Comparison of ENCODE assay signal across 1 cellular context in genomic region chr17:72666519-72666874, GRCh38.
TF ChIP-seq lines count a peak whose summit lies in the region.

No MANE protein-coding gene starts in this region.

TF ChIP-seq in HepG2, 621 proteins besides CTCF, POLR2A, EP300 and RAD21 (continued from another document and continues in another):
- TF ChIP-seq, protein P1, sequence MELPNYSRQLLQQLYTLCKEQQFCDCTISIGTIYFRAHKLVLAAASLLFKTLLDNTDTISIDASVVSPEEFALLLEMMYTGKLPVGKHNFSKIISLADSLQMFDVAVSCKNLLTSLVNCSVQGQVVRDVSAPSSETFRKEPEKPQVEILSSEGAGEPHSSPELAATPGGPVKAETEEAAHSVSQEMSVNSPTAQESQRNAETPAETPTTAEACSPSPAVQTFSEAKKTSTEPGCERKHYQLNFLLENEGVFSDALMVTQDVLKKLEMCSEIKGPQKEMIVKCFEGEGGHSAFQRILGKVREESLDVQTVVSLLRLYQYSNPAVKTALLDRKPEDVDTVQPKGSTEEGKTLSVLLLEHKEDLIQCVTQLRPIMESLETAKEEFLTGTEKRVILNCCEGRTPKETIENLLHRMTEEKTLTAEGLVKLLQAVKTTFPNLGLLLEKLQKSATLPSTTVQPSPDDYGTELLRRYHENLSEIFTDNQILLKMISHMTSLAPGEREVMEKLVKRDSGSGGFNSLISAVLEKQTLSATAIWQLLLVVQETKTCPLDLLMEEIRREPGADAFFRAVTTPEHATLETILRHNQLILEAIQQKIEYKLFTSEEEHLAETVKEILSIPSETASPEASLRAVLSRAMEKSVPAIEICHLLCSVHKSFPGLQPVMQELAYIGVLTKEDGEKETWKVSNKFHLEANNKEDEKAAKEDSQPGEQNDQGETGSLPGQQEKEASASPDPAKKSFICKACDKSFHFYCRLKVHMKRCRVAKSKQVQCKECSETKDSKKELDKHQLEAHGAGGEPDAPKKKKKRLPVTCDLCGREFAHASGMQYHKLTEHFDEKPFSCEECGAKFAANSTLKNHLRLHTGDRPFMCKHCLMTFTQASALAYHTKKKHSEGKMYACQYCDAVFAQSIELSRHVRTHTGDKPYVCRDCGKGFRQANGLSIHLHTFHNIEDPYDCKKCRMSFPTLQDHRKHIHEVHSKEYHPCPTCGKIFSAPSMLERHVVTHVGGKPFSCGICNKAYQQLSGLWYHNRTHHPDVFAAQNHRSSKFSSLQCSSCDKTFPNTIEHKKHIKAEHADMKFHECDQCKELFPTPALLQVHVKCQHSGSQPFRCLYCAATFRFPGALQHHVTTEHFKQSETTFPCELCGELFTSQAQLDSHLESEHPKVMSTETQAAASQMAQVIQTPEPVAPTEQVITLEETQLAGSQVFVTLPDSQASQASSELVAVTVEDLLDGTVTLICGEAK (IDR thresholded peaks at IDR 0.05): no peak
- TF ChIP-seq, protein P1 (CRISPR knock-in tag; IDR thresholded peaks at IDR 0.05): no peak
- TF ChIP-seq ZNF451 (CRISPR knock-in tag; IDR thresholded peaks at IDR 0.05) (no peak), ZNF703 (CRISPR knock-in tag; IDR thresholded peaks at IDR 0.05; ENCODE audit: borderline replicate concordance) (no peak), ESRRA (CRISPR knock-in tag; IDR thresholded peaks at IDR 0.05; ENCODE audit: low read depth) (no peak), GATAD1 (CRISPR knock-in tag; IDR thresholded peaks at IDR 0.05) (no peak), ZNF552 (CRISPR knock-in tag; IDR thresholded peaks at IDR 0.05; ENCODE audit: borderline replicate concordance) (no peak), ZNF670 (CRISPR knock-in tag; IDR thresholded peaks at IDR 0.05; ENCODE audit: borderline replicate concordance) (no peak), KDM4B (CRISPR knock-in tag; IDR thresholded peaks at IDR 0.05) (no peak), PAWR (CRISPR knock-in tag; IDR thresholded peaks at IDR 0.05; ENCODE audit: borderline replicate concordance) (no peak), NFKB2 (CRISPR knock-in tag; IDR thresholded peaks at IDR 0.05; ENCODE audit: borderline replicate concordance) (no peak), ZNF737 (CRISPR knock-in tag; IDR thresholded peaks at IDR 0.05; ENCODE audit: borderline replicate concordance) (no peak), SIN3B (IDR thresholded peaks at IDR 0.05; ENCODE audit: low read length) (no peak), GATAD2A (CRISPR knock-in tag; IDR thresholded peaks at IDR 0.05) (peak; percentile 71), FOSL2 (CRISPR knock-in tag; IDR thresholded peaks at IDR 0.05) (no peak), ZNF557 (CRISPR knock-in tag; IDR thresholded peaks at IDR 0.05) (no peak), TEAD3 (CRISPR knock-in tag; optimal IDR thresholded peaks at IDR 0.05; ENCODE audit: borderline replicate concordance) (peak; percentile 67), SIX4 (CRISPR knock-in tag; IDR thresholded peaks at IDR 0.05) (no peak), MAFF (IDR thresholded peaks at IDR 0.05; ENCODE audit: low read depth, low read length) (no peak), NCOA5 (CRISPR knock-in tag; IDR thresholded peaks at IDR 0.05) (no peak), BCL6 (CRISPR knock-in tag; IDR thresholded peaks at IDR 0.05) (peak; percentile 67), ZKSCAN5 (CRISPR knock-in tag; IDR thresholded peaks at IDR 0.05) (no peak), HOXA3 (CRISPR knock-in tag; IDR thresholded peaks at IDR 0.05) (0 out of 2 replicates have a peak, but pooled peaks have one; percentile 42), ZNF101 (CRISPR knock-in tag; IDR thresholded peaks at IDR 0.05; ENCODE audit: borderline replicate concordance, low read depth) (no peak), ZNF740 (CRISPR knock-in tag; IDR thresholded peaks at IDR 0.05) (no peak), ZNF674 (CRISPR knock-in tag; IDR thresholded peaks at IDR 0.05; ENCODE audit: low read depth) (no peak), HDAC2 (CRISPR knock-in tag; IDR thresholded peaks at IDR 0.05) (no peak), KLF9 (CRISPR knock-in tag; IDR thresholded peaks at IDR 0.05; ENCODE audit: low read depth) (no peak), ETV5 (CRISPR knock-in tag; IDR thresholded peaks at IDR 0.05; ENCODE audit: borderline replicate concordance) (peak; percentile 48; the same call in 1 of the 2 replicates), ZNF24 (IDR thresholded peaks at IDR 0.05) (no peak), KLF13 (CRISPR knock-in tag; IDR thresholded peaks at IDR 0.05) (no peak), RXRA (CRISPR knock-in tag; IDR thresholded peaks at IDR 0.05) (no peak), MZF1 (CRISPR knock-in tag; IDR thresholded peaks at IDR 0.05; ENCODE audit: borderline replicate concordance) (no peak), ZNF878 (CRISPR knock-in tag; IDR thresholded peaks at IDR 0.05) (no peak), ZNF501 (CRISPR knock-in tag; IDR thresholded peaks at IDR 0.05) (no peak), FOXJ3 (CRISPR knock-in tag; IDR thresholded peaks at IDR 0.05; ENCODE audit: borderline replicate concordance) (no peak), ONECUT2 (CRISPR knock-in tag; IDR thresholded peaks at IDR 0.05) (0 out of 2 replicates have a peak, but pooled peaks have one; percentile 15), TCF7 (IDR thresholded peaks at IDR 0.05; ENCODE audit: low read depth) (peak; percentile 64; the same call in 1 of the 2 replicates), TOPORS (CRISPR knock-in tag; IDR thresholded peaks at IDR 0.05) (no peak)
- TF ChIP-seq, protein P2, sequence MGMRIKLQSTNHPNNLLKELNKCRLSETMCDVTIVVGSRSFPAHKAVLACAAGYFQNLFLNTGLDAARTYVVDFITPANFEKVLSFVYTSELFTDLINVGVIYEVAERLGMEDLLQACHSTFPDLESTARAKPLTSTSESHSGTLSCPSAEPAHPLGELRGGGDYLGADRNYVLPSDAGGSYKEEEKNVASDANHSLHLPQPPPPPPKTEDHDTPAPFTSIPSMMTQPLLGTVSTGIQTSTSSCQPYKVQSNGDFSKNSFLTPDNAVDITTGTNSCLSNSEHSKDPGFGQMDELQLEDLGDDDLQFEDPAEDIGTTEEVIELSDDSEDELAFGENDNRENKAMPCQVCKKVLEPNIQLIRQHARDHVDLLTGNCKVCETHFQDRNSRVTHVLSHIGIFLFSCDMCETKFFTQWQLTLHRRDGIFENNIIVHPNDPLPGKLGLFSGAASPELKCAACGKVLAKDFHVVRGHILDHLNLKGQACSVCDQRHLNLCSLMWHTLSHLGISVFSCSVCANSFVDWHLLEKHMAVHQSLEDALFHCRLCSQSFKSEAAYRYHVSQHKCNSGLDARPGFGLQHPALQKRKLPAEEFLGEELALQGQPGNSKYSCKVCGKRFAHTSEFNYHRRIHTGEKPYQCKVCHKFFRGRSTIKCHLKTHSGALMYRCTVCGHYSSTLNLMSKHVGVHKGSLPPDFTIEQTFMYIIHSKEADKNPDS (CRISPR knock-in tag; IDR thresholded peaks at IDR 0.05): no peak
- TF ChIP-seq, protein P3, sequence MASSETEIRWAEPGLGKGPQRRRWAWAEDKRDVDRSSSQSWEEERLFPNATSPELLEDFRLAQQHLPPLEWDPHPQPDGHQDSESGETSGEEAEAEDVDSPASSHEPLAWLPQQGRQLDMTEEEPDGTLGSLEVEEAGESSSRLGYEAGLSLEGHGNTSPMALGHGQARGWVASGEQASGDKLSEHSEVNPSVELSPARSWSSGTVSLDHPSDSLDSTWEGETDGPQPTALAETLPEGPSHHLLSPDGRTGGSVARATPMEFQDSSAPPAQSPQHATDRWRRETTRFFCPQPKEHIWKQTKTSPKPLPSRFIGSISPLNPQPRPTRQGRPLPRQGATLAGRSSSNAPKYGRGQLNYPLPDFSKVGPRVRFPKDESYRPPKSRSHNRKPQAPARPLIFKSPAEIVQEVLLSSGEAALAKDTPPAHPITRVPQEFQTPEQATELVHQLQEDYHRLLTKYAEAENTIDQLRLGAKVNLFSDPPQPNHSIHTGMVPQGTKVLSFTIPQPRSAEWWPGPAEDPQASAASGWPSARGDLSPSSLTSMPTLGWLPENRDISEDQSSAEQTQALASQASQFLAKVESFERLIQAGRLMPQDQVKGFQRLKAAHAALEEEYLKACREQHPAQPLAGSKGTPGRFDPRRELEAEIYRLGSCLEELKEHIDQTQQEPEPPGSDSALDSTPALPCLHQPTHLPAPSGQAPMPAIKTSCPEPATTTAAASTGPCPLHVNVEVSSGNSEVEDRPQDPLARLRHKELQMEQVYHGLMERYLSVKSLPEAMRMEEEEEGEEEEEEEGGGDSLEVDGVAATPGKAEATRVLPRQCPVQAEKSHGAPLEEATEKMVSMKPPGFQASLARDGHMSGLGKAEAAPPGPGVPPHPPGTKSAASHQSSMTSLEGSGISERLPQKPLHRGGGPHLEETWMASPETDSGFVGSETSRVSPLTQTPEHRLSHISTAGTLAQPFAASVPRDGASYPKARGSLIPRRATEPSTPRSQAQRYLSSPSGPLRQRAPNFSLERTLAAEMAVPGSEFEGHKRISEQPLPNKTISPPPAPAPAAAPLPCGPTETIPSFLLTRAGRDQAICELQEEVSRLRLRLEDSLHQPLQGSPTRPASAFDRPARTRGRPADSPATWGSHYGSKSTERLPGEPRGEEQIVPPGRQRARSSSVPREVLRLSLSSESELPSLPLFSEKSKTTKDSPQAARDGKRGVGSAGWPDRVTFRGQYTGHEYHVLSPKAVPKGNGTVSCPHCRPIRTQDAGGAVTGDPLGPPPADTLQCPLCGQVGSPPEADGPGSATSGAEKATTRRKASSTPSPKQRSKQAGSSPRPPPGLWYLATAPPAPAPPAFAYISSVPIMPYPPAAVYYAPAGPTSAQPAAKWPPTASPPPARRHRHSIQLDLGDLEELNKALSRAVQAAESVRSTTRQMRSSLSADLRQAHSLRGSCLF (CRISPR knock-in tag; IDR thresholded peaks at IDR 0.05; ENCODE audit: borderline replicate concordance): no peak
- TF ChIP-seq, protein P4, sequence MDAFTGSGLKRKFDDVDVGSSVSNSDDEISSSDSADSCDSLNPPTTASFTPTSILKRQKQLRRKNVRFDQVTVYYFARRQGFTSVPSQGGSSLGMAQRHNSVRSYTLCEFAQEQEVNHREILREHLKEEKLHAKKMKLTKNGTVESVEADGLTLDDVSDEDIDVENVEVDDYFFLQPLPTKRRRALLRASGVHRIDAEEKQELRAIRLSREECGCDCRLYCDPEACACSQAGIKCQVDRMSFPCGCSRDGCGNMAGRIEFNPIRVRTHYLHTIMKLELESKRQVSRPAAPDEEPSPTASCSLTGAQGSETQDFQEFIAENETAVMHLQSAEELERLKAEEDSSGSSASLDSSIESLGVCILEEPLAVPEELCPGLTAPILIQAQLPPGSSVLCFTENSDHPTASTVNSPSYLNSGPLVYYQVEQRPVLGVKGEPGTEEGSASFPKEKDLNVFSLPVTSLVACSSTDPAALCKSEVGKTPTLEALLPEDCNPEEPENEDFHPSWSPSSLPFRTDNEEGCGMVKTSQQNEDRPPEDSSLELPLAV (CRISPR knock-in tag; conservative IDR thresholded peaks at IDR 0.05; ENCODE audit: low read depth): no peak
- TF ChIP-seq, protein P5, sequence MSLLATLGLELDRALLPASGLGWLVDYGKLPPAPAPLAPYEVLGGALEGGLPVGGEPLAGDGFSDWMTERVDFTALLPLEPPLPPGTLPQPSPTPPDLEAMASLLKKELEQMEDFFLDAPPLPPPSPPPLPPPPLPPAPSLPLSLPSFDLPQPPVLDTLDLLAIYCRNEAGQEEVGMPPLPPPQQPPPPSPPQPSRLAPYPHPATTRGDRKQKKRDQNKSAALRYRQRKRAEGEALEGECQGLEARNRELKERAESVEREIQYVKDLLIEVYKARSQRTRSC (CRISPR knock-in tag; IDR thresholded peaks at IDR 0.05; ENCODE audit: low read depth): no peak
- TF ChIP-seq, protein P6, sequence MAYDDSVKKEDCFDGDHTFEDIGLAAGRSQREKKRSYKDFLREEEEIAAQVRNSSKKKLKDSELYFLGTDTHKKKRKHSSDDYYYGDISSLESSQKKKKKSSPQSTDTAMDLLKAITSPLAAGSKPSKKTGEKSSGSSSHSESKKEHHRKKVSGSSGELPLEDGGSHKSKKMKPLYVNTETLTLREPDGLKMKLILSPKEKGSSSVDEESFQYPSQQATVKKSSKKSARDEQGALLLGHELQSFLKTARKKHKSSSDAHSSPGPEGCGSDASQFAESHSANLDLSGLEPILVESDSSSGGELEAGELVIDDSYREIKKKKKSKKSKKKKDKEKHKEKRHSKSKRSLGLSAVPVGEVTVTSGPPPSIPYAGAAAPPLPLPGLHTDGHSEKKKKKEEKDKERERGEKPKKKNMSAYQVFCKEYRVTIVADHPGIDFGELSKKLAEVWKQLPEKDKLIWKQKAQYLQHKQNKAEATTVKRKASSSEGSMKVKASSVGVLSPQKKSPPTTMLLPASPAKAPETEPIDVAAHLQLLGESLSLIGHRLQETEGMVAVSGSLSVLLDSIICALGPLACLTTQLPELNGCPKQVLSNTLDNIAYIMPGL (CRISPR knock-in tag; IDR thresholded peaks at IDR 0.05; ENCODE audit: borderline replicate concordance in 1 of 2, low read depth in 1 of 2): no peak
